8 cellular contexts compared by ENCODE assay signal in genomic region chr16:74368002-74368979, GRCh38. TPM values are rescaled to one million over a fixed set of nuclear protein-coding genes. Genes with fewer than 3 reads are reported as not detected.
DNase-seq lines count a peak whose midpoint lies in the region; TF ChIP-seq lines count a peak whose summit lies in the region.
"Not testable (repeated sequence)": the region's sequence is repeated elsewhere in the genome, so short reads cannot be mapped to it uniquely, and the experiment has no call there.

No MANE protein-coding gene starts in this region.

- H3K9me3 ChIP-seq in CD8-positive, alpha-beta memory T cell (ENCODE audit: low read length); effector memory CD4-positive, alpha-beta T cell (ENCODE audit: control insufficient read depth, low read length); mesenchymal stem cell (ENCODE audit: control insufficient read depth, low read length): not testable (repeated sequence)

- H3K4me3 ChIP-seq in CD8-positive, alpha-beta memory T cell (ENCODE audit: low read length), result peak overlapping the region; percentile 83
- peak overlapping the region; percentile 70 for H3K4me3 ChIP-seq in effector memory CD4-positive, alpha-beta T cell (ENCODE audit: insufficient read depth, low read depth, low read length, poor library complexity, severe bottlenecking)
- peak overlapping the region; percentile 84 to 96 for H3K4me3 ChIP-seq in mesenchymal stem cell (ENCODE audit: insufficient read depth in 1 of 2, low read depth in 1 of 2, low read length in 2 of 2)

- not testable (repeated sequence) for H4K8ac ChIP-seq in mesenchymal stem cell (ENCODE audit: low read length)

- H3K4me3 Mint-ChIP-seq in CD8-positive, alpha-beta memory T cell, result peak overlapping the region; percentile 68 to 95 (median 91)

- DNase-seq in CD8-positive, alpha-beta memory T cell, result peak; percentile 97 to 100 (median 99)
- DNase-seq in GM20000 (ENCODE audit: low spot score) (peak; percentile 95), HS-27A (ENCODE audit: low read depth) (peak; percentile 74), NK-92 (lab: John Stamatoyannopoulos, UW; ENCODE audit: unreplicated experiment) (peak; percentile 75), mesenchymal stem cell (peak; percentile 89)
- DNase-seq in activated CD8-positive, alpha-beta memory T cell treated with anti-CD3 and anti-CD28 coated beads for 4 hours (ENCODE audit: low read depth in 2 of 2), result peak; percentile 94 to 100
- DNase-seq in effector memory CD4-positive, alpha-beta T cell, result peak; percentile 94 to 98 (median 97)
- DNase-seq in stimulated activated CD8-positive, alpha-beta memory T cell treated with anti-CD3 and anti-CD28 coated beads, Interleukin-12 subunit alpha, Interleukin-12 subunit beta, amount 100 ng/mL, for 1 hour (ENCODE audit: low read depth), result peak; percentile 93

- H3K27me3 ChIP-seq in CD8-positive, alpha-beta memory T cell (ENCODE audit: insufficient read depth, low read length, poor library complexity, severe bottlenecking); effector memory CD4-positive, alpha-beta T cell (replicated peaks; ENCODE audit: control insufficient read depth, insufficient read depth, low read length, poor library complexity, severe bottlenecking); mesenchymal stem cell (ENCODE audit: control insufficient read depth in 1 of 2, insufficient read depth in 1 of 2, low read length in 2 of 2): not testable (repeated sequence)

- H3K9ac ChIP-seq in mesenchymal stem cell (ENCODE audit: low read length), result peak overlapping the region; percentile 94

- H2AFZ ChIP-seq in mesenchymal stem cell (ENCODE audit: low read depth, low read length), result peak overlapping the region; percentile 69

- CTCF ChIA-PET in CD8-positive, alpha-beta memory T cell (lab: Charles Lee), result not testable (repeated sequence)

- peak overlapping the region; percentile 48 to 98 (median 96) for H3K27ac Mint-ChIP-seq in CD8-positive, alpha-beta memory T cell

- H3K14ac ChIP-seq in mesenchymal stem cell (ENCODE audit: low read length in 2 of 2), result not testable (repeated sequence)

- not testable (repeated sequence) for H4K91ac ChIP-seq in mesenchymal stem cell (ENCODE audit: low read length)

- not testable (repeated sequence) for H3K9me3 Mint-ChIP-seq in CD8-positive, alpha-beta memory T cell

- H3K4me2 ChIP-seq in mesenchymal stem cell (ENCODE audit: low read length, poor library complexity, severe bottlenecking), result peak overlapping the region; percentile 77

- H3K4me1 Mint-ChIP-seq in CD8-positive, alpha-beta memory T cell, result peaks cover 17 to 20% (median 17%) of the 10 kb centered on the region in 3 donors

- H3K27ac ChIP-seq in CD8-positive, alpha-beta memory T cell (ENCODE audit: low read depth, low read length), result peak overlapping the region; percentile 73
- H3K27ac ChIP-seq in effector memory CD4-positive, alpha-beta T cell (ENCODE audit: insufficient read depth, low read length, poor library complexity, severe bottlenecking), result peak overlapping the region; percentile 75
- peak overlapping the region; percentile 61 for H3K27ac ChIP-seq in mesenchymal stem cell (ENCODE audit: low read length, poor library complexity, severe bottlenecking)

- POLR2A ChIA-PET in CD8-positive, alpha-beta memory T cell (lab: Charles Lee), result not testable (repeated sequence)

- WGBS in mesenchymal stem cell, result 4% methylated on average over 48 of the region's 83 CpGs

- not testable (repeated sequence) for H3K23ac ChIP-seq in mesenchymal stem cell (ENCODE audit: low read length in 2 of 2)

- not testable (repeated sequence) for H2BK12ac ChIP-seq in mesenchymal stem cell (ENCODE audit: low read length in 2 of 2)

- H2BK120ac ChIP-seq in mesenchymal stem cell (ENCODE audit: low read depth, low read length), result peak overlapping the region; percentile 73

- not testable (repeated sequence) for H3K18ac ChIP-seq in mesenchymal stem cell (ENCODE audit: low read depth in 1 of 2, low read length in 2 of 2)

- peaks cover 13% of the 10 kb centered on the region for H3K4me1 ChIP-seq in CD8-positive, alpha-beta memory T cell (ENCODE audit: insufficient read depth, low read length)
- H3K4me1 ChIP-seq in effector memory CD4-positive, alpha-beta T cell (ENCODE audit: control insufficient read depth, insufficient read depth, low read length, poor library complexity, severe bottlenecking); mesenchymal stem cell (ENCODE audit: control insufficient read depth, insufficient read depth, low read depth, low read length): not testable (repeated sequence)

- not testable (repeated sequence) for H3K27me3 Mint-ChIP-seq in CD8-positive, alpha-beta memory T cell

- H2BK15ac ChIP-seq in mesenchymal stem cell (ENCODE audit: low read depth, poor library complexity, severe bottlenecking), result not testable (repeated sequence)

- TF ChIP-seq CTCF in GM20000 (IDR thresholded peaks at IDR 0.05; ENCODE audit: extremely low read depth, missing control alignments), result not testable (repeated sequence)

- H2BK5ac ChIP-seq in mesenchymal stem cell (ENCODE audit: low read depth, low read length, poor library complexity, severe bottlenecking), result not testable (repeated sequence)

- not testable (repeated sequence) for H2AK5ac ChIP-seq in mesenchymal stem cell (ENCODE audit: low read length, severe bottlenecking)

- peaks cover 11% of the 10 kb centered on the region for H3K79me1 ChIP-seq in mesenchymal stem cell (replicated peaks; ENCODE audit: low read length, poor library complexity, severe bottlenecking)

- not testable (repeated sequence) for H3K36me3 ChIP-seq in CD8-positive, alpha-beta memory T cell (ENCODE audit: insufficient read depth, low read length); effector memory CD4-positive, alpha-beta T cell (ENCODE audit: control insufficient read depth, insufficient read depth, low read length); mesenchymal stem cell (ENCODE audit: control insufficient read depth in 1 of 2, insufficient read depth in 2 of 2, low read depth in 1 of 2, low read length in 2 of 2)

- H3K36me3 Mint-ChIP-seq in CD8-positive, alpha-beta memory T cell, result not testable (repeated sequence)

- H3K4ac ChIP-seq in mesenchymal stem cell (ENCODE audit: low read depth in 1 of 2, low read length in 2 of 2), result not testable (repeated sequence)

RNA-seq across cellular contexts. Expression of gene NPIPB15, which starts 7.8 kb away (rescaled TPM):
- total RNA-seq in CD8-positive, alpha-beta memory T cell, result not detected
- 0.59 TPM for polyA plus RNA-seq in CD8-positive, alpha-beta memory T cell
- 0.32 TPM for polyA plus RNA-seq in mesenchymal stem cell (2013, experiment 1 of 2)
- 0.33 TPM for polyA plus RNA-seq in mesenchymal stem cell (2013, experiment 2 of 2)

RNA-seq across cellular contexts. Expression of gene CLEC18B, which starts 53.0 kb away (rescaled TPM):
- total RNA-seq in CD8-positive, alpha-beta memory T cell, result under 1 TPM in 1 of 2 experiments, not detected in 1; 0.29 TPM
- not detected for polyA plus RNA-seq in CD8-positive, alpha-beta memory T cell
- polyA plus RNA-seq in mesenchymal stem cell (2013, experiment 1 of 2), result 0.10 TPM
- 0.05 TPM for polyA plus RNA-seq in mesenchymal stem cell (2013, experiment 2 of 2)

Comparison
In these comparisons a context has a peak if more than half of its experiments do, and no peak if none do; other contexts are left out.
1. Peak in every context shown above with its lines: DNase-seq, H3K4me3 ChIP-seq and H3K27ac ChIP-seq.